1 cellular context compared by ENCODE assay signal in the genomic region with DNA sequence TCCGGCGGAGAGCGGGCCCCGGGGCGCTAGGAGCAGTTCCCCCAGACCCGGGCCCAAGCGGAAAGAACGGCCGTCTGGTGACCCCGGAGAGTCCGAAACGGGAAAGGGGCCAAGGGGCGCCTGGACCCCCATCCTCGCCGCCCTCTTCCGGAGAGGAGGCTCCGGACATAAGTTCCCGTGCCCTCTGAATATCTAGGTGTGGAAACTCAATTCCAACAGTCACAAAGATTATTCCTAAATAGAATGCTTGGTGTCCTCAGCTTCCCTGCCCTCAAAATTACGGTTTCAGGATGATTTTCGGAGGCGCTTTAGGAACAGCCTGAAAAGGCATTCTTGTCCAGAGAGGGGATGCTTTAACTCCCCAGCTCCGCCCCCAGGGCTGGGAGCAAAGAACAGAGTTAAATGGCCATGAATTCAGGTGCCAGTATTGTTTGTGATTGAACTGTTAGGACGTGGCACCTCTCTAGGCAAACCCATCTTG.
TF ChIP-seq lines count a peak whose summit lies in the region.

No MANE protein-coding gene starts in this region.

TF ChIP-seq in A549, 52 proteins besides CTCF, POLR2A, EP300 and RAD21 (continued from another document):
- TF ChIP-seq FOSB (CRISPR knock-in tag; IDR thresholded peaks at IDR 0.05) = no peak
- TF ChIP-seq, protein P1, sequence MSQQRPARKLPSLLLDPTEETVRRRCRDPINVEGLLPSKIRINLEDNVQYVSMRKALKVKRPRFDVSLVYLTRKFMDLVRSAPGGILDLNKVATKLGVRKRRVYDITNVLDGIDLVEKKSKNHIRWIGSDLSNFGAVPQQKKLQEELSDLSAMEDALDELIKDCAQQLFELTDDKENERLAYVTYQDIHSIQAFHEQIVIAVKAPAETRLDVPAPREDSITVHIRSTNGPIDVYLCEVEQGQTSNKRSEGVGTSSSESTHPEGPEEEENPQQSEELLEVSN (IDR thresholded peaks at IDR 0.05; ENCODE audit: borderline replicate concordance, low read depth) = no peak; the same call in 1 of the 2 replicates
- TF ChIP-seq, protein P2, sequence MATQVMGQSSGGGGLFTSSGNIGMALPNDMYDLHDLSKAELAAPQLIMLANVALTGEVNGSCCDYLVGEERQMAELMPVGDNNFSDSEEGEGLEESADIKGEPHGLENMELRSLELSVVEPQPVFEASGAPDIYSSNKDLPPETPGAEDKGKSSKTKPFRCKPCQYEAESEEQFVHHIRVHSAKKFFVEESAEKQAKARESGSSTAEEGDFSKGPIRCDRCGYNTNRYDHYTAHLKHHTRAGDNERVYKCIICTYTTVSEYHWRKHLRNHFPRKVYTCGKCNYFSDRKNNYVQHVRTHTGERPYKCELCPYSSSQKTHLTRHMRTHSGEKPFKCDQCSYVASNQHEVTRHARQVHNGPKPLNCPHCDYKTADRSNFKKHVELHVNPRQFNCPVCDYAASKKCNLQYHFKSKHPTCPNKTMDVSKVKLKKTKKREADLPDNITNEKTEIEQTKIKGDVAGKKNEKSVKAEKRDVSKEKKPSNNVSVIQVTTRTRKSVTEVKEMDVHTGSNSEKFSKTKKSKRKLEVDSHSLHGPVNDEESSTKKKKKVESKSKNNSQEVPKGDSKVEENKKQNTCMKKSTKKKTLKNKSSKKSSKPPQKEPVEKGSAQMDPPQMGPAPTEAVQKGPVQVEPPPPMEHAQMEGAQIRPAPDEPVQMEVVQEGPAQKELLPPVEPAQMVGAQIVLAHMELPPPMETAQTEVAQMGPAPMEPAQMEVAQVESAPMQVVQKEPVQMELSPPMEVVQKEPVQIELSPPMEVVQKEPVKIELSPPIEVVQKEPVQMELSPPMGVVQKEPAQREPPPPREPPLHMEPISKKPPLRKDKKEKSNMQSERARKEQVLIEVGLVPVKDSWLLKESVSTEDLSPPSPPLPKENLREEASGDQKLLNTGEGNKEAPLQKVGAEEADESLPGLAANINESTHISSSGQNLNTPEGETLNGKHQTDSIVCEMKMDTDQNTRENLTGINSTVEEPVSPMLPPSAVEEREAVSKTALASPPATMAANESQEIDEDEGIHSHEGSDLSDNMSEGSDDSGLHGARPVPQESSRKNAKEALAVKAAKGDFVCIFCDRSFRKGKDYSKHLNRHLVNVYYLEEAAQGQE (IDR thresholded peaks at IDR 0.05) = no peak
